8 cellular contexts compared by ENCODE assay signal in the genomic region with DNA sequence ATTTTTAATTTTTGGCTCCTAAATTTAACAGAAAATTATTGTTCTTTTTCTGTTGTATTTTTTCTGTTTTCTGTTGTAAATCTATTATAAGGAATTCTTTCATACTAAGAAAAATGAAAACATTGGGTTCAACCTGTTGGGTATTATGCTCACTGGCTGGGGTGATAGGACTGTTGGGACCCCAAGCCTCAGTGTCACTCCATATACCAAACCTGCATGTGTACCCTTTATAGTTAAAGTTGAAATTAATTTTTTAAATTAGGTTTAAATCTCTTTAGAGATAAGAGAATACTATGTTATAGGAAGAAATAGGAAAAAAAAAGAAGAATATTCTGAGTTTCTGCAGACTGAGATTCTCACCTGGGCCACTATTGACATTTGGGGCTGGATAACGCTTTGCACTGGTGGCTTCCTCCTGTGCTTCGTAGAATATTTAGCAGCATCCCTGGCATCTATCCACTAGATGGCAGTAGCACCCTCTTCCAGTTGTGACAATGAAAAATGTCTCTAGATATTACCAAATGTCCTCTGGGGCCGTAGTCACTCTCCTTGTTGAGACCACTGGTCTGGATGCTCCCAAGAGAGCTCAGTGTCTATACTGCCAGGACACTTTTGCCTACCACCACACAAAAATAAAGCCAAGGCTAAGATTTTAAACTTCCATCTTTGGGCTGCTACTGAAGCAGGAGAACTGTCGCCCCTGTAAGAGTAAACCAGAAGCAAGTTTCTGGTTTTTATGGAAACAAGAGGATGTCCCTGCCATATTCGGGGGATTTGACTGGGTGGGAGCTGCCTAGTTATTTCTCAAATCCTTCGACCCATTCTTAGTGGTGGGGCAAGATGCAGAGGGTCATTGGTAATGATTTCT. TPM values are rescaled to one million over a fixed set of nuclear protein-coding genes. Genes with fewer than 3 reads are reported as not detected.
DNase-seq lines count a peak whose midpoint lies in the region; ATAC-seq and TF ChIP-seq lines count a peak whose summit lies in the region.

No MANE protein-coding gene starts in this region.

- H3K9me2 ChIP-seq in OCI-LY1 (ENCODE audit: low read depth, low read length) (no peaks in the 10 kb centered on the region), neural cell (ENCODE audit: insufficient read depth, low read length) (no peaks in the 10 kb centered on the region)

- CTCF ChIA-PET in BJ (lab: Yijun Ruan, JAX), result no interaction called here

- no peaks in the 10 kb centered on the region for H3K27me3 ChIP-seq in BJ (ENCODE audit: control insufficient read depth, insufficient read depth, low read length)
- no peaks in the 10 kb centered on the region for H3K27me3 ChIP-seq in OCI-LY1 (ENCODE audit: insufficient read depth, low read length)
- no peaks in the 10 kb centered on the region for H3K27me3 ChIP-seq in esophagus muscularis mucosa
- H3K27me3 ChIP-seq in neural cell (ENCODE audit: insufficient read depth, low read depth, low read length), result no peaks in the 10 kb centered on the region

- H2AFZ ChIP-seq in OCI-LY1 (ENCODE audit: low read length), result no peak overlapping the region
- H2AFZ ChIP-seq in neural cell (ENCODE audit: low read depth, low read length), result no peak overlapping the region

- H4K20me1 ChIP-seq in OCI-LY1 (ENCODE audit: insufficient read depth, low read length), result no peaks in the 10 kb centered on the region
- H4K20me1 ChIP-seq in neural cell (ENCODE audit: insufficient read depth), result no peaks in the 10 kb centered on the region

- POLR2A ChIA-PET in BJ (lab: Charles Lee), result no interaction called here

- intact Hi-C loops in esophagus muscularis mucosa (cut with DNase I), result loop anchor here (10.0 kb wide), 3 partner anchors 168 to 758 kb away; a partner anchor contains a TSS

- ATAC-seq in GM19043 (IDR thresholded peaks at IDR 0.05; ENCODE audit: low read depth, unreplicated experiment), result peak; percentile 79
- peak; percentile 56 for ATAC-seq in HG03565 (IDR thresholded peaks at IDR 0.05; ENCODE audit: unreplicated experiment)

- H3K79me2 ChIP-seq in OCI-LY1 (ENCODE audit: insufficient read depth, low read length) (no peaks in the 10 kb centered on the region), neural cell (replicated peaks; ENCODE audit: insufficient read depth, low read length) (no peaks in the 10 kb centered on the region)

- 51% methylated on average over 6 of the region's 6 CpGs for WGBS in esophagus muscularis mucosa

- H3K4me3 ChIP-seq in BJ (ENCODE audit: low read depth, low read length) (no peak overlapping the region), OCI-LY1 (ENCODE audit: low read depth, low read length, poor library complexity, severe bottlenecking) (no peak overlapping the region), esophagus muscularis mucosa (no peak overlapping the region), neural cell (ENCODE audit: low read length) (no peak overlapping the region)

- H3F3A ChIP-seq in OCI-LY1 (ENCODE audit: insufficient read depth, low read length) (no peaks in the 10 kb centered on the region), neural cell (ENCODE audit: insufficient read depth, low read length, poor library complexity, severe bottlenecking) (no peaks in the 10 kb centered on the region)

- TF ChIP-seq EP300 in esophagus muscularis mucosa (IDR thresholded peaks at IDR 0.05) (no peak), neural cell (conservative IDR thresholded peaks at IDR 0.05; ENCODE audit: poor library complexity, severe bottlenecking) (no peak)

- H3K9me3 ChIP-seq in OCI-LY1 (ENCODE audit: low read length) (no peaks in the 10 kb centered on the region), esophagus muscularis mucosa (no peaks in the 10 kb centered on the region), neural cell (ENCODE audit: low read length) (no peaks in the 10 kb centered on the region)

- H3K9ac ChIP-seq in OCI-LY1 (ENCODE audit: low read length) (no peak overlapping the region), neural cell (ENCODE audit: low read length) (no peak overlapping the region)

- H3K4me2 ChIP-seq in OCI-LY1 (ENCODE audit: low read length) (no peak overlapping the region), neural cell (ENCODE audit: low read length) (no peak overlapping the region)

- H3K4me1 ChIP-seq in OCI-LY1 (ENCODE audit: insufficient read depth, low read length, severe bottlenecking) (no peaks in the 10 kb centered on the region), esophagus muscularis mucosa (peaks cover 0 to 5% (median 0%) of the 10 kb centered on the region in 4 donors)

- DNase-seq in BJ (ENCODE audit: low read depth) (no peak), activated T-cell treated with anti-CD3 and anti-CD28 coated beads for 48 hours (ENCODE audit: low read depth) (peak; percentile 17), esophagus muscularis mucosa (ENCODE audit: extremely low spot score) (no peak), ureter (ENCODE audit: low spot score) (peak; percentile 73)

- H3K27ac ChIP-seq in OCI-LY1 (ENCODE audit: low read depth, low read length, poor library complexity, severe bottlenecking), result no peak overlapping the region
- H3K27ac ChIP-seq in esophagus muscularis mucosa (replicated peaks in 1 of 4), result no peak overlapping the region
- H3K27ac ChIP-seq in neural cell (ENCODE audit: low read length), result no peak overlapping the region

- TF ChIP-seq RAD21 in neural cell (conservative IDR thresholded peaks at IDR 0.05), result peak; percentile 66

- no peak for TF ChIP-seq POLR2A in esophagus muscularis mucosa (IDR thresholded peaks at IDR 0.05; ENCODE audit: low read depth)

- TF ChIP-seq CTCF in BJ (IDR thresholded peaks at IDR 0.05; ENCODE audit: insufficient read depth, low read depth, low read length) (peak; percentile 62), OCI-LY1 (IDR thresholded peaks at IDR 0.05; ENCODE audit: low read length) (peak; percentile 59), esophagus muscularis mucosa (IDR thresholded peaks at IDR 0.05) (peak; percentile 63 to 69 (median 68)), neural cell (IDR thresholded peaks at IDR 0.05; ENCODE audit: poor library complexity, severe bottlenecking) (peak; percentile 76)

- H3K36me3 ChIP-seq in BJ (ENCODE audit: control insufficient read depth, insufficient read depth, low read length), result 0 out of 2 replicates have a peak, but pooled peaks cover 1% of the 10 kb centered on the region
- H3K36me3 ChIP-seq in OCI-LY1 (ENCODE audit: insufficient read depth, low read length), result no peaks in the 10 kb centered on the region; the same call in 1 of the 2 replicates
- H3K36me3 ChIP-seq in esophagus muscularis mucosa, result peaks cover 0 to 26% (median 20%) of the 10 kb centered on the region in 4 donors
- H3K36me3 ChIP-seq in neural cell (ENCODE audit: insufficient read depth, low read length), result no peaks in the 10 kb centered on the region

TF ChIP-seq in neural cell, 6 proteins besides CTCF, POLR2A, EP300 and RAD21:
- TF ChIP-seq, protein P1, sequence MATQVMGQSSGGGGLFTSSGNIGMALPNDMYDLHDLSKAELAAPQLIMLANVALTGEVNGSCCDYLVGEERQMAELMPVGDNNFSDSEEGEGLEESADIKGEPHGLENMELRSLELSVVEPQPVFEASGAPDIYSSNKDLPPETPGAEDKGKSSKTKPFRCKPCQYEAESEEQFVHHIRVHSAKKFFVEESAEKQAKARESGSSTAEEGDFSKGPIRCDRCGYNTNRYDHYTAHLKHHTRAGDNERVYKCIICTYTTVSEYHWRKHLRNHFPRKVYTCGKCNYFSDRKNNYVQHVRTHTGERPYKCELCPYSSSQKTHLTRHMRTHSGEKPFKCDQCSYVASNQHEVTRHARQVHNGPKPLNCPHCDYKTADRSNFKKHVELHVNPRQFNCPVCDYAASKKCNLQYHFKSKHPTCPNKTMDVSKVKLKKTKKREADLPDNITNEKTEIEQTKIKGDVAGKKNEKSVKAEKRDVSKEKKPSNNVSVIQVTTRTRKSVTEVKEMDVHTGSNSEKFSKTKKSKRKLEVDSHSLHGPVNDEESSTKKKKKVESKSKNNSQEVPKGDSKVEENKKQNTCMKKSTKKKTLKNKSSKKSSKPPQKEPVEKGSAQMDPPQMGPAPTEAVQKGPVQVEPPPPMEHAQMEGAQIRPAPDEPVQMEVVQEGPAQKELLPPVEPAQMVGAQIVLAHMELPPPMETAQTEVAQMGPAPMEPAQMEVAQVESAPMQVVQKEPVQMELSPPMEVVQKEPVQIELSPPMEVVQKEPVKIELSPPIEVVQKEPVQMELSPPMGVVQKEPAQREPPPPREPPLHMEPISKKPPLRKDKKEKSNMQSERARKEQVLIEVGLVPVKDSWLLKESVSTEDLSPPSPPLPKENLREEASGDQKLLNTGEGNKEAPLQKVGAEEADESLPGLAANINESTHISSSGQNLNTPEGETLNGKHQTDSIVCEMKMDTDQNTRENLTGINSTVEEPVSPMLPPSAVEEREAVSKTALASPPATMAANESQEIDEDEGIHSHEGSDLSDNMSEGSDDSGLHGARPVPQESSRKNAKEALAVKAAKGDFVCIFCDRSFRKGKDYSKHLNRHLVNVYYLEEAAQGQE (IDR thresholded peaks at IDR 0.05; ENCODE audit: borderline replicate concordance), result no peak
- TF ChIP-seq SMC3 (conservative IDR thresholded peaks at IDR 0.05; ENCODE audit: poor library complexity), result peak; percentile 70

RNA-seq across cellular contexts. Expression of a gene that starts 22.4 kb away (rescaled TPM):
- polyA plus RNA-seq in BJ (2011; rRNA removed) (0.15 and 0.21 TPM in 2 replicates), neural cell (1.1 and 2.2 TPM in 2 replicates)
- not detected in 2 replicates for polyA minus RNA-seq in BJ (2011; rRNA and poly(A)+ RNA removed)
- total RNA-seq in esophagus muscularis mucosa (under 1 TPM in 3 of 4 donors, not detected in 1; 0.23 to 0.42 (median 0.33) TPM), ureter (2.2 TPM)
- 0.97 and 1.3 TPM in 2 replicates for polyA minus RNA-seq in neural cell

RNA-seq across cellular contexts. Expression of a gene that starts 51.0 kb away (rescaled TPM):
- polyA plus RNA-seq in BJ (2011; rRNA removed) (7.4 and 8.6 TPM in 2 replicates), neural cell (2.7 and 10.3 TPM in 2 replicates)
- 3.7 and 3.9 TPM in 2 replicates for polyA minus RNA-seq in BJ (2011; rRNA and poly(A)+ RNA removed)
- total RNA-seq in esophagus muscularis mucosa (1 to 10 TPM; 4.2 to 8.2 (median 6.0) TPM), ureter (24.2 TPM)
- polyA minus RNA-seq in neural cell, result 10.0 and 12.7 TPM in 2 replicates

Comparison
In these comparisons a context has a peak if more than half of its experiments do, and no peak if none do; other contexts are left out.
1. DNase-seq: peak in activated T-cell treated with anti-CD3 and anti-CD28 coated beads for 48 hours (single experiment) and ureter (single experiment); none in BJ (single experiment) and esophagus muscularis mucosa (single experiment).
2. Peak in every context shown above with its lines, with median percentiles within 50 percentile points of each other: CTCF ChIP-seq.